In genomic region chr16:31262084-31262483, GRCh38 we compare ENCODE assay signal across 1 cellular context.
TF ChIP-seq lines count a peak whose summit lies in the region.

No MANE protein-coding gene starts in this region.

TF ChIP-seq in HepG2, 621 proteins besides CTCF, POLR2A, EP300 and RAD21:
- TF ChIP-seq ZNF446 (CRISPR knock-in tag; IDR thresholded peaks at IDR 0.05) (no peak), AHR (CRISPR knock-in tag; IDR thresholded peaks at IDR 0.05) (no peak), PCBP2 (optimal IDR thresholded peaks at IDR 0.05; ENCODE audit: low read depth, low read length, poor library complexity, severe bottlenecking) (peak; percentile 22), HOXA5 (CRISPR knock-in tag; IDR thresholded peaks at IDR 0.05) (no peak)
